10 cellular contexts compared by ENCODE assay signal in the genomic region with DNA sequence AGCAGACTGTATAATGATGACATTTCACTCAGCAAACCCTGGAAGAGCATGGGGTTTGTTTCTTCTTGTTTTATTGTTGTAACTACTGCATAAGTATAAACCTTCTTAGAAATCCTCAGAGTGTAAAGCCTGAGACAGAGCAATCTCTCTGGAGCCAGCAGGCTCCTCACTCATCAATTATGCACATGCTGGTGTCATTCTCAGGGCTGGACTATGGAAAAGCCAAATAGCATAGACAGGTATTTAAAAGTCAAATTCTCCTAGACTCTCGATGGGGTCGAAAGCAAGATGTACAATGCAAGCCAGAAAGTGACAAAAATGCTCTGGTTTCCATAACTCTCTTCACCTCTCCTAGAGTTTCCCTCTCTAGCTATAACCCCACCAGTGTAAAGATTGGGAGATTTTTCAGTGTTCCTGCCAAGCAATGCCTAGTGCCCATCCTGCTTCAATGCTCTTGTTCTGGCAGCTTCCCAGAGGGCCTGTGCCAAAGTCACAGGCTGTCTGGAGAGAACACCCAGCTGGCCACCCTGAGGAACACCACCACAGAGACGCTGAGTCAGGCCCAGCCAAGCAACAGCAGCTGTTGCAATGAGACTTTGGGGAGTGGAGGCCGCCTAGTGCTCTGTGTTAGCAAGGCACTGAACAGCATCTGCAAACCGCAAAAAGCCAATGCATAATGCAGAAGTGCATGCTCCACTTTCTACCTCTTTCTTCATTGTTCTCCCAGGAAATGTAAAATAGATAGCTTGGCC.
DNase-seq lines count a peak whose midpoint lies in the region; ATAC-seq and TF ChIP-seq lines count a peak whose summit lies in the region.
"Had no signal": no experiment of that assay in that cellular context is flagged by ENCODE, and none has a peak within 500 bp of the region (broad histone marks: within the 10 kb centered on the region; RNA-seq: fewer than 3 reads in every experiment).

No MANE protein-coding gene starts in this region.

- DNase-seq in NCI-H1092 (lab: John Stamatoyannopoulos, UW) = peak; percentile 80
- peak; percentile 27 for DNase-seq in iPS-NIHi7 (ENCODE audit: extremely low spot score)
- no peak for DNase-seq in SIG-M5 (lab: John Stamatoyannopoulos, UW)
- no peak for DNase-seq in stimulated activated CD4-positive, alpha-beta T cell treated with anti-CD3 and anti-CD28 coated beads, Interleukin-4, amount 100 ng/mL, for 4 hours
- DNase-seq: CD4-positive, CD25-positive, alpha-beta regulatory T cell; OCI-M1 had no signal

- 0 out of 2 replicates have a peak, but pooled peaks have one; percentile 7 for TF ChIP-seq CTCF in C4-2B (conservative IDR thresholded peaks at IDR 0.05)
- TF ChIP-seq CTCF in VCaP (conservative IDR thresholded peaks at IDR 0.05) = peak; percentile 46

- no peak overlapping the region for H3K27ac ChIP-seq in C4-2B
- peak overlapping the region; percentile 22; the same call in 1 of the 2 replicates for H3K27ac ChIP-seq in VCaP

- ATAC-seq in GM21360 (IDR thresholded peaks at IDR 0.05; ENCODE audit: unreplicated experiment) (no peak), GM21515 (IDR thresholded peaks at IDR 0.05; ENCODE audit: unreplicated experiment) (no peak)

Comparison
In these comparisons a context has a peak if more than half of its experiments do, and no peak if none do; other contexts are left out.
1. DNase-seq: peak in NCI-H1092 (single experiment) and iPS-NIHi7 (single experiment); none in SIG-M5 (single experiment) and stimulated activated CD4-positive, alpha-beta T cell treated with anti-CD3 and anti-CD28 coated beads, Interleukin-4, amount 100 ng/mL, for 4 hours (0 of 2).